10 cellular contexts compared by ENCODE assay signal in genomic region chr2:152445791-152446201, GRCh38.
DNase-seq lines count a peak whose midpoint lies in the region; ATAC-seq and TF ChIP-seq lines count a peak whose summit lies in the region.
"Had no signal": no experiment of that assay in that cellular context is flagged by ENCODE, and none has a peak within 500 bp of the region (broad histone marks: within the 10 kb centered on the region; RNA-seq: fewer than 3 reads in every experiment).

No MANE protein-coding gene starts in this region.

- no peaks in the 10 kb centered on the region for H3K27me3 ChIP-seq in adrenal gland
- no peaks in the 10 kb centered on the region for H3K27me3 ChIP-seq in vagina

- TF ChIP-seq POLR2A in adrenal gland (IDR thresholded peaks at IDR 0.05): no peak
- TF ChIP-seq POLR2A in vagina (IDR thresholded peaks at IDR 0.05): no peak

- H3K9me3 Mint-ChIP-seq in activated naive CD4-positive, alpha-beta T cell treated with anti-CD3 and anti-CD28 coated beads, Interleukin-2, amount 50 U/mL, for 72 hours: peaks cover 3 to 5% of the 10 kb centered on the region in 2 donors
- H3K9me3 Mint-ChIP-seq: central memory CD8-positive, alpha-beta T cell had no signal

- WGBS in adrenal gland, 4 donors: 19 to 26% (median 23%) methylated on average over 3 of the region's 3 CpGs

- H3K4me1 ChIP-seq in adrenal gland (replicated peaks in 1 of 2) (peaks cover 14 to 57% of the 10 kb centered on the region in 2 donors), vagina (peaks cover 40% of the 10 kb centered on the region)

- H3K4me3 ChIP-seq in adrenal gland (no peak overlapping the region), vagina (no peak overlapping the region)

- intact Hi-C loops in adrenal gland (cut with DNase I) (no loop called here), vagina (cut with DNase I) (no loop called here)

- no peaks in the 10 kb centered on the region for H3K9me3 ChIP-seq in adrenal gland (replicated peaks in 1 of 3)
- no peaks in the 10 kb centered on the region for H3K9me3 ChIP-seq in vagina

- H3K27ac ChIP-seq in adrenal gland (peak overlapping the region in 4 of 5 donors; percentile 56 to 83 (median 68)), vagina (peak overlapping the region; percentile 13)

- no peak overlapping the region for H3K27ac Mint-ChIP-seq in activated naive CD4-positive, alpha-beta T cell treated with anti-CD3 and anti-CD28 coated beads, Interleukin-2, amount 50 U/mL, for 72 hours
- H3K27ac Mint-ChIP-seq: CD4-positive, alpha-beta memory T cell had no signal

- peaks cover 0 to 8% of the 10 kb centered on the region in 2 donors for H3K36me3 Mint-ChIP-seq in activated naive CD4-positive, alpha-beta T cell treated with anti-CD3 and anti-CD28 coated beads, Interleukin-2, amount 50 U/mL, for 72 hours
- H3K36me3 Mint-ChIP-seq: CD4-positive, alpha-beta memory T cell had no signal

- H3K36me3 ChIP-seq in adrenal gland (replicated peaks in 1 of 2) (no peaks in the 10 kb centered on the region), vagina (no peaks in the 10 kb centered on the region)

- TF ChIP-seq CTCF in adrenal gland (IDR thresholded peaks at IDR 0.05) (no peak), vagina (IDR thresholded peaks at IDR 0.05) (no peak)

- DNase-seq in activated naive CD4-positive, alpha-beta T cell treated with anti-CD3 and anti-CD28 coated beads, Interleukin-2, amount 50 U/mL, for 72 hours (ENCODE audit: low spot score in 2 of 2): no peak
- no peak for DNase-seq in activated naive CD4-positive, alpha-beta T cell (lab: John Stamatoyannopoulos, UW)
- DNase-seq in adrenal gland: peak; percentile 43 to 73 (median 67)
- DNase-seq in iris pigment epithelial cell (ENCODE audit: low read depth): peak; percentile 94
- no peak for DNase-seq in vagina (ENCODE audit: extremely low spot score in 2 of 2)
- DNase-seq in NCI-H2107 treated with DMSO at 0.1 percent for 48 hours (lab: John Stamatoyannopoulos, UW; ENCODE audit: unreplicated experiment): no peak
- no peak for DNase-seq in NCI-H146 treated with DMSO at 0.1 percent for 48 hours (lab: John Stamatoyannopoulos, UW; ENCODE audit: unreplicated experiment)
- DNase-seq in DMS153 (lab: John Stamatoyannopoulos, UW): no peak
- DNase-seq: CD4-positive, alpha-beta memory T cell had no signal

- peak; percentile 69 to 83 for ATAC-seq in activated naive CD4-positive, alpha-beta T cell treated with anti-CD3 and anti-CD28 coated beads, Interleukin-2, amount 50 U/mL, for 72 hours

Comparison
In these comparisons a context has a peak if more than half of its experiments do, and no peak if none do; other contexts are left out.
1. DNase-seq: peak in adrenal gland (7 of 7) and iris pigment epithelial cell (single experiment); none in activated naive CD4-positive, alpha-beta T cell treated with anti-CD3 and anti-CD28 coated beads, Interleukin-2, amount 50 U/mL, for 72 hours (0 of 2), activated naive CD4-positive, alpha-beta T cell (0 of 4), vagina (0 of 2), NCI-H2107 treated with DMSO at 0.1 percent for 48 hours (single experiment), NCI-H146 treated with DMSO at 0.1 percent for 48 hours (single experiment) and DMS153 (single experiment).